Comparison of ENCODE assay signal across 8 cellular contexts in the genomic region with DNA sequence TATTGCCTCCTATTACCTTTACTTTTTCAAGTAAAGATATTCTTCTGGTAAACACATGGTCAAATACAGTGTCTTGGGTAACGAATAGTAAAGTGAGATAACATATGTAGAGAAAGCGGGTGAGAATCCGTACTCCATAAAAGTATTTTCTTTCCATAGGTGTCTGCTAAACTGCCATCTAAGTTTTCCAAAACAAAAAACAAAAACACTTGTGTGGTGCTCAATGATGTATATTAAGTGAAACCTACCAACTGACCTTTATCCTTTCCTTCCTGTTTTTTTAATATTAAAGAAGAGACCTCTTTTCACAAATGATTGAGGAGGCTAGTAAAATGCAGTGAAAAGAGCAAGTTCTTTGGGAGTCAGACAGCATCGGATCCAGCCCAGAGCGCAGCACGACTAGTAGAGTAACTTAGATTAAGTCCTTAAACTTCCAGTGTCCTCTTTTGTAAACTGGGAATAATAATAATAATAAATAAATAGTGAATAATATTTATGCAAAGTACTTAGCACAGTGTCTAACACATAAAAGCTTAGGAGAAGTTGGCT. TPM values are rescaled to one million over a fixed set of nuclear protein-coding genes. Genes with fewer than 3 reads are reported as not detected.
DNase-seq lines count a peak whose midpoint lies in the region; ATAC-seq and TF ChIP-seq lines count a peak whose summit lies in the region.

No MANE protein-coding gene starts in this region.

- TF ChIP-seq CTCF in 22Rv1 (IDR thresholded peaks at IDR 0.05) (no peak), gastroesophageal sphincter (IDR thresholded peaks at IDR 0.05) (no peak), GM10248 (IDR thresholded peaks at IDR 0.05; ENCODE audit: control extremely low read depth, extremely low read depth, low read depth, missing control alignments) (no peak)

- CTCF ChIA-PET in GM10248 (lab: Yijun Ruan, JAX), result interaction anchor here (1.3 to 1.6 kb wide), 4 partner anchors 128 to 245 kb away, joined by 3 to 4 read pairs (median 4); no protein-coding TSS in a partner anchor

- H3K27me3 ChIP-seq in gastroesophageal sphincter, result no peaks in the 10 kb centered on the region
- H3K27me3 ChIP-seq in stomach smooth muscle (ENCODE audit: control insufficient read depth in 1 of 2, insufficient read depth in 2 of 2, low read length in 2 of 2), result no peaks in the 10 kb centered on the region

- TF ChIP-seq EP300 in gastroesophageal sphincter (IDR thresholded peaks at IDR 0.05), result no peak

- no peak for TF ChIP-seq POLR2A in gastroesophageal sphincter (IDR thresholded peaks at IDR 0.05)

- WGBS in gastroesophageal sphincter (ENCODE audit: low coverage in 1 of 2), 2 donors, result 44% methylated on average over 6 of the region's 6 CpGs

- H3K4me1 ChIP-seq in gastroesophageal sphincter (peaks cover 0 to 42% (median 11%) of the 10 kb centered on the region in 3 donors), stomach smooth muscle (ENCODE audit: control insufficient read depth, insufficient read depth, low read length) (peaks cover 12% of the 10 kb centered on the region)

- H3K9ac ChIP-seq in SK-N-MC (ENCODE audit: insufficient read length) (peak overlapping the region; percentile 92), stomach smooth muscle (ENCODE audit: low read length in 2 of 2) (peak overlapping the region; percentile 86 to 95)

- H3K4me3 ChIP-seq in SK-N-MC (peak overlapping the region; percentile 90), gastroesophageal sphincter (peak overlapping the region; percentile 73 to 100), stomach smooth muscle (ENCODE audit: low read length in 2 of 2) (peak overlapping the region; percentile 91 to 94)

- no peaks in the 10 kb centered on the region for H3K9me3 ChIP-seq in SK-N-MC (ENCODE audit: low read depth, low read length)
- no peaks in the 10 kb centered on the region for H3K9me3 ChIP-seq in gastroesophageal sphincter
- no peaks in the 10 kb centered on the region for H3K9me3 ChIP-seq in stomach smooth muscle (ENCODE audit: control insufficient read depth in 2 of 2, low read length in 2 of 2)

- POLR2A ChIA-PET in GM10248 (lab: Yijun Ruan, JAX), result interaction anchor here (0.6 to 1.0 kb wide), 2 partner anchors 321 to 322 kb away, joined by 3 read pairs; a partner anchor contains a TSS

- no peak for DNase-seq in SK-N-MC (ENCODE audit: low read depth, low spot score)
- DNase-seq in GM10248 (ENCODE audit: extremely low spot score), result no peak
- no peak for DNase-seq in retina
- no peak for DNase-seq in NCI-H187 (lab: John Stamatoyannopoulos, UW)

- peak overlapping the region; percentile 69 for H3K27ac ChIP-seq in 22Rv1
- peak overlapping the region; percentile 77 for H3K27ac ChIP-seq in SK-N-MC
- H3K27ac ChIP-seq in gastroesophageal sphincter, result peak overlapping the region; percentile 90 to 91 (median 90)
- H3K27ac ChIP-seq in stomach smooth muscle (ENCODE audit: low read length), result no peak overlapping the region

- peaks cover 12% of the 10 kb centered on the region for H3K36me3 ChIP-seq in SK-N-MC (ENCODE audit: insufficient read depth, low read length)
- H3K36me3 ChIP-seq in gastroesophageal sphincter, result peaks cover 0 to 12% of the 10 kb centered on the region in 2 donors
- H3K36me3 ChIP-seq in stomach smooth muscle (ENCODE audit: control insufficient read depth in 2 of 2, insufficient read depth in 2 of 2, low read length in 2 of 2), result peaks cover 2 to 3% of the 10 kb centered on the region in 2 donors

- peak; percentile 6 for ATAC-seq in GM21515 (IDR thresholded peaks at IDR 0.05; ENCODE audit: unreplicated experiment)
- ATAC-seq in gastroesophageal sphincter, result no peak

RNA-seq across cellular contexts. Expression of a gene that starts 0.4 kb away (rescaled TPM):
- total RNA-seq in gastroesophageal sphincter, result 10 to 100 TPM; 10.9 to 17.9 (median 15.0) TPM
